In the genomic region with DNA sequence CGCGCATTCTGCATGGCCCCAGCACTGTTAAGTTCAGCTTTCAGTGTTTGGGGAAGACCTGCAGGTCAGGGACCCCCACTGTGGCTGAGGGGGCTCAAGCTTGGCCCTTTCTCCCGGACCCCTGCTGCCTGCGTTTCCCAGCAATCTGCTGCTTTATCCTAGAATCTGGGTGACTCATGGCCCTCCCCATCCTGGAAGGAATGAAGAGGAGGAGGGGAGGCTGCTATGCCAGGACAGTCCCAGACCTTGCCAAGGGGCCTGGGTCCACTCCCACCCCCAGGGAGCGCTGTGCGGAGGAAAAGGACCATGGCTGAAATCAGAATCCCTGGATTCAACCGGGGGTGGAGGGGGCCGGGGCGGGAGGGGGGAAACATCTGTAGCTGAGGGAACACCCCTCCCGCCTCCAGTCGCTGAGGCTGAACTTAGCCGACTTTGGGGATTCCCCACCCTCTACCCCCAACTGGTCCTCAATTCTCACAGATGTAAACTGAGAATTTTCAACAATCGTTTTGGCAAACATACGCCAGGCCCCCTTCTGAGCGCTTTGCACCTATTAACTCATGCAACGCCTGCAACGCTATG, we compare ENCODE assay signal across 1 cellular context.
TF ChIP-seq lines count a peak whose summit lies in the region.

No MANE protein-coding gene starts in this region.

TF ChIP-seq in H1, 55 proteins besides CTCF, POLR2A, EP300 and RAD21:
- no peak for TF ChIP-seq EGR1 (IDR thresholded peaks at IDR 0.05; ENCODE audit: borderline replicate concordance, low read depth, low read length)
- TF ChIP-seq JUND (IDR thresholded peaks at IDR 0.05; ENCODE audit: low read length): peak; percentile 90
- TF ChIP-seq SIN3A (conservative IDR thresholded peaks at IDR 0.05 in 1 of 2, IDR thresholded peaks at IDR 0.05 in 1 of 2; ENCODE audit: low read depth in 1 of 2, low read length in 2 of 2): no peak
- TF ChIP-seq SIRT6 (IDR thresholded peaks at IDR 0.05; ENCODE audit: low read length): no peak
- TF ChIP-seq BACH1 (IDR thresholded peaks at IDR 0.05; ENCODE audit: low read length): no peak
- no peak for TF ChIP-seq TAF7 (optimal IDR thresholded peaks at IDR 0.05; ENCODE audit: borderline replicate concordance, low read depth, low read length)
- no peak for TF ChIP-seq SIX5 (IDR thresholded peaks at IDR 0.05; ENCODE audit: low read depth, low read length)
- TF ChIP-seq, protein P1, sequence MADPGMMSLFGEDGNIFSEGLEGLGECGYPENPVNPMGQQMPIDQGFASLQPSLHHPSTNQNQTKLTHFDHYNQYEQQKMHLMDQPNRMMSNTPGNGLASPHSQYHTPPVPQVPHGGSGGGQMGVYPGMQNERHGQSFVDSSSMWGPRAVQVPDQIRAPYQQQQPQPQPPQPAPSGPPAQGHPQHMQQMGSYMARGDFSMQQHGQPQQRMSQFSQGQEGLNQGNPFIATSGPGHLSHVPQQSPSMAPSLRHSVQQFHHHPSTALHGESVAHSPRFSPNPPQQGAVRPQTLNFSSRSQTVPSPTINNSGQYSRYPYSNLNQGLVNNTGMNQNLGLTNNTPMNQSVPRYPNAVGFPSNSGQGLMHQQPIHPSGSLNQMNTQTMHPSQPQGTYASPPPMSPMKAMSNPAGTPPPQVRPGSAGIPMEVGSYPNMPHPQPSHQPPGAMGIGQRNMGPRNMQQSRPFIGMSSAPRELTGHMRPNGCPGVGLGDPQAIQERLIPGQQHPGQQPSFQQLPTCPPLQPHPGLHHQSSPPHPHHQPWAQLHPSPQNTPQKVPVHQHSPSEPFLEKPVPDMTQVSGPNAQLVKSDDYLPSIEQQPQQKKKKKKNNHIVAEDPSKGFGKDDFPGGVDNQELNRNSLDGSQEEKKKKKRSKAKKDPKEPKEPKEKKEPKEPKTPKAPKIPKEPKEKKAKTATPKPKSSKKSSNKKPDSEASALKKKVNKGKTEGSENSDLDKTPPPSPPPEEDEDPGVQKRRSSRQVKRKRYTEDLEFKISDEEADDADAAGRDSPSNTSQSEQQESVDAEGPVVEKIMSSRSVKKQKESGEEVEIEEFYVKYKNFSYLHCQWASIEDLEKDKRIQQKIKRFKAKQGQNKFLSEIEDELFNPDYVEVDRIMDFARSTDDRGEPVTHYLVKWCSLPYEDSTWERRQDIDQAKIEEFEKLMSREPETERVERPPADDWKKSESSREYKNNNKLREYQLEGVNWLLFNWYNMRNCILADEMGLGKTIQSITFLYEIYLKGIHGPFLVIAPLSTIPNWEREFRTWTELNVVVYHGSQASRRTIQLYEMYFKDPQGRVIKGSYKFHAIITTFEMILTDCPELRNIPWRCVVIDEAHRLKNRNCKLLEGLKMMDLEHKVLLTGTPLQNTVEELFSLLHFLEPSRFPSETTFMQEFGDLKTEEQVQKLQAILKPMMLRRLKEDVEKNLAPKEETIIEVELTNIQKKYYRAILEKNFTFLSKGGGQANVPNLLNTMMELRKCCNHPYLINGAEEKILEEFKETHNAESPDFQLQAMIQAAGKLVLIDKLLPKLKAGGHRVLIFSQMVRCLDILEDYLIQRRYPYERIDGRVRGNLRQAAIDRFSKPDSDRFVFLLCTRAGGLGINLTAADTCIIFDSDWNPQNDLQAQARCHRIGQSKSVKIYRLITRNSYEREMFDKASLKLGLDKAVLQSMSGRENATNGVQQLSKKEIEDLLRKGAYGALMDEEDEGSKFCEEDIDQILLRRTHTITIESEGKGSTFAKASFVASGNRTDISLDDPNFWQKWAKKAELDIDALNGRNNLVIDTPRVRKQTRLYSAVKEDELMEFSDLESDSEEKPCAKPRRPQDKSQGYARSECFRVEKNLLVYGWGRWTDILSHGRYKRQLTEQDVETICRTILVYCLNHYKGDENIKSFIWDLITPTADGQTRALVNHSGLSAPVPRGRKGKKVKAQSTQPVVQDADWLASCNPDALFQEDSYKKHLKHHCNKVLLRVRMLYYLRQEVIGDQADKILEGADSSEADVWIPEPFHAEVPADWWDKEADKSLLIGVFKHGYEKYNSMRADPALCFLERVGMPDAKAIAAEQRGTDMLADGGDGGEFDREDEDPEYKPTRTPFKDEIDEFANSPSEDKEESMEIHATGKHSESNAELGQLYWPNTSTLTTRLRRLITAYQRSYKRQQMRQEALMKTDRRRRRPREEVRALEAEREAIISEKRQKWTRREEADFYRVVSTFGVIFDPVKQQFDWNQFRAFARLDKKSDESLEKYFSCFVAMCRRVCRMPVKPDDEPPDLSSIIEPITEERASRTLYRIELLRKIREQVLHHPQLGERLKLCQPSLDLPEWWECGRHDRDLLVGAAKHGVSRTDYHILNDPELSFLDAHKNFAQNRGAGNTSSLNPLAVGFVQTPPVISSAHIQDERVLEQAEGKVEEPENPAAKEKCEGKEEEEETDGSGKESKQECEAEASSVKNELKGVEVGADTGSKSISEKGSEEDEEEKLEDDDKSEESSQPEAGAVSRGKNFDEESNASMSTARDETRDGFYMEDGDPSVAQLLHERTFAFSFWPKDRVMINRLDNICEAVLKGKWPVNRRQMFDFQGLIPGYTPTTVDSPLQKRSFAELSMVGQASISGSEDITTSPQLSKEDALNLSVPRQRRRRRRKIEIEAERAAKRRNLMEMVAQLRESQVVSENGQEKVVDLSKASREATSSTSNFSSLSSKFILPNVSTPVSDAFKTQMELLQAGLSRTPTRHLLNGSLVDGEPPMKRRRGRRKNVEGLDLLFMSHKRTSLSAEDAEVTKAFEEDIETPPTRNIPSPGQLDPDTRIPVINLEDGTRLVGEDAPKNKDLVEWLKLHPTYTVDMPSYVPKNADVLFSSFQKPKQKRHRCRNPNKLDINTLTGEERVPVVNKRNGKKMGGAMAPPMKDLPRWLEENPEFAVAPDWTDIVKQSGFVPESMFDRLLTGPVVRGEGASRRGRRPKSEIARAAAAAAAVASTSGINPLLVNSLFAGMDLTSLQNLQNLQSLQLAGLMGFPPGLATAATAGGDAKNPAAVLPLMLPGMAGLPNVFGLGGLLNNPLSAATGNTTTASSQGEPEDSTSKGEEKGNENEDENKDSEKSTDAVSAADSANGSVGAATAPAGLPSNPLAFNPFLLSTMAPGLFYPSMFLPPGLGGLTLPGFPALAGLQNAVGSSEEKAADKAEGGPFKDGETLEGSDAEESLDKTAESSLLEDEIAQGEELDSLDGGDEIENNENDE (IDR thresholded peaks at IDR 0.05; ENCODE audit: insufficient replicate concordance, low read length): no peak
- no peak for TF ChIP-seq RNF2 (IDR thresholded peaks at IDR 0.05; ENCODE audit: borderline replicate concordance, low read depth, low read length, missing control alignments, poor library complexity, severe bottlenecking)
- no peak for TF ChIP-seq TCF12 (IDR thresholded peaks at IDR 0.05; ENCODE audit: low read depth, low read length)
- TF ChIP-seq, protein P2, sequence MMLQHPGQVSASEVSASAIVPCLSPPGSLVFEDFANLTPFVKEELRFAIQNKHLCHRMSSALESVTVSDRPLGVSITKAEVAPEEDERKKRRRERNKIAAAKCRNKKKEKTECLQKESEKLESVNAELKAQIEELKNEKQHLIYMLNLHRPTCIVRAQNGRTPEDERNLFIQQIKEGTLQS (IDR thresholded peaks at IDR 0.05; ENCODE audit: insufficient read depth, low read depth, low read length): no peak
- no peak for TF ChIP-seq SRF (IDR thresholded peaks at IDR 0.05; ENCODE audit: low read depth, low read length)
- TF ChIP-seq PHF8 (conservative IDR thresholded peaks at IDR 0.05; ENCODE audit: low read depth, low read length): no peak
- no peak for TF ChIP-seq KDM5A (IDR thresholded peaks at IDR 0.05; ENCODE audit: low read length)
- no peak; the same call in 1 of the 2 replicates for TF ChIP-seq POLR2AphosphoS5 (IDR thresholded peaks at IDR 0.05; ENCODE audit: low read depth, low read length)
- TF ChIP-seq CHD1 (IDR thresholded peaks at IDR 0.05; ENCODE audit: low read depth, low read length): no peak
- peak; percentile 27; the same call in 1 of the 2 replicates for TF ChIP-seq JUN (IDR thresholded peaks at IDR 0.05; ENCODE audit: low read depth, low read length)
- TF ChIP-seq TBP (IDR thresholded peaks at IDR 0.05; ENCODE audit: low read depth, low read length): 0 out of 2 replicates have a peak, but pooled peaks have one; percentile 23
- no peak; the same call in 1 of the 2 replicates for TF ChIP-seq RBBP5 (IDR thresholded peaks at IDR 0.05; ENCODE audit: borderline replicate concordance, low read depth, low read length)
- TF ChIP-seq, protein P3, sequence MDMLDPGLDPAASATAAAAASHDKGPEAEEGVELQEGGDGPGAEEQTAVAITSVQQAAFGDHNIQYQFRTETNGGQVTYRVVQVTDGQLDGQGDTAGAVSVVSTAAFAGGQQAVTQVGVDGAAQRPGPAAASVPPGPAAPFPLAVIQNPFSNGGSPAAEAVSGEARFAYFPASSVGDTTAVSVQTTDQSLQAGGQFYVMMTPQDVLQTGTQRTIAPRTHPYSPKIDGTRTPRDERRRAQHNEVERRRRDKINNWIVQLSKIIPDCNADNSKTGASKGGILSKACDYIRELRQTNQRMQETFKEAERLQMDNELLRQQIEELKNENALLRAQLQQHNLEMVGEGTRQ (IDR thresholded peaks at IDR 0.05; ENCODE audit: low read length): no peak
- peak; percentile 34; the same call in 1 of the 2 replicates for TF ChIP-seq YY1 (IDR thresholded peaks at IDR 0.05; ENCODE audit: low read depth, low read length)
- no peak for TF ChIP-seq SP4 (IDR thresholded peaks at IDR 0.05; ENCODE audit: low read length)
- no peak for TF ChIP-seq SUZ12 (IDR thresholded peaks at IDR 0.05; ENCODE audit: low read length)
- no peak for TF ChIP-seq SP1 (IDR thresholded peaks at IDR 0.05; ENCODE audit: low read depth, low read length)
- peak; percentile 81 for TF ChIP-seq NANOG (IDR thresholded peaks at IDR 0.05; ENCODE audit: insufficient read depth, low read depth, low read length, poor library complexity, severe bottlenecking)
- TF ChIP-seq TAF1 (IDR thresholded peaks at IDR 0.05; ENCODE audit: low read depth, low read length): no peak
- no peak for TF ChIP-seq RXRA (IDR thresholded peaks at IDR 0.05; ENCODE audit: insufficient read depth, low read depth, low read length)
- no peak for TF ChIP-seq FOSL1 (IDR thresholded peaks at IDR 0.05; ENCODE audit: insufficient read depth, low read depth, low read length)
- no peak for TF ChIP-seq RFX5 (IDR thresholded peaks at IDR 0.05; ENCODE audit: borderline replicate concordance, low read depth, low read length)
- TF ChIP-seq CEBPB (IDR thresholded peaks at IDR 0.05; ENCODE audit: low read depth, low read length): no peak
- no peak for TF ChIP-seq EZH2 (IDR thresholded peaks at IDR 0.05; ENCODE audit: low read depth, low read length, severe bottlenecking)
- TF ChIP-seq, protein P4, sequence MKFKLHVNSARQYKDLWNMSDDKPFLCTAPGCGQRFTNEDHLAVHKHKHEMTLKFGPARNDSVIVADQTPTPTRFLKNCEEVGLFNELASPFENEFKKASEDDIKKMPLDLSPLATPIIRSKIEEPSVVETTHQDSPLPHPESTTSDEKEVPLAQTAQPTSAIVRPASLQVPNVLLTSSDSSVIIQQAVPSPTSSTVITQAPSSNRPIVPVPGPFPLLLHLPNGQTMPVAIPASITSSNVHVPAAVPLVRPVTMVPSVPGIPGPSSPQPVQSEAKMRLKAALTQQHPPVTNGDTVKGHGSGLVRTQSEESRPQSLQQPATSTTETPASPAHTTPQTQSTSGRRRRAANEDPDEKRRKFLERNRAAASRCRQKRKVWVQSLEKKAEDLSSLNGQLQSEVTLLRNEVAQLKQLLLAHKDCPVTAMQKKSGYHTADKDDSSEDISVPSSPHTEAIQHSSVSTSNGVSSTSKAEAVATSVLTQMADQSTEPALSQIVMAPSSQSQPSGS (IDR thresholded peaks at IDR 0.05; ENCODE audit: low read length): no peak
- no peak for TF ChIP-seq POU5F1 (IDR thresholded peaks at IDR 0.05; ENCODE audit: low read depth, low read length)
- peak; percentile 8 for TF ChIP-seq ASH2L (IDR thresholded peaks at IDR 0.05; ENCODE audit: low read length)
- no peak; the same call in 1 of the 2 replicates for TF ChIP-seq TEAD4 (IDR thresholded peaks at IDR 0.05; ENCODE audit: low read depth, low read length)
- no peak for TF ChIP-seq GTF2F1 (IDR thresholded peaks at IDR 0.05; ENCODE audit: borderline replicate concordance, low read depth, low read length)
- TF ChIP-seq BCL11A (IDR thresholded peaks at IDR 0.05; ENCODE audit: low read depth in 2 of 2, low read length in 2 of 2): no peak
- TF ChIP-seq SAP30 (IDR thresholded peaks at IDR 0.05; ENCODE audit: insufficient read depth, insufficient replicate concordance, low read length): no peak
- TF ChIP-seq, protein P5, sequence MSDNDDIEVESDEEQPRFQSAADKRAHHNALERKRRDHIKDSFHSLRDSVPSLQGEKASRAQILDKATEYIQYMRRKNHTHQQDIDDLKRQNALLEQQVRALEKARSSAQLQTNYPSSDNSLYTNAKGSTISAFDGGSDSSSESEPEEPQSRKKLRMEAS (IDR thresholded peaks at IDR 0.05): no peak
- no peak for TF ChIP-seq CTBP2 (IDR thresholded peaks at IDR 0.05; ENCODE audit: borderline replicate concordance, insufficient read depth, insufficient read length, low read length)
- TF ChIP-seq GABPA (IDR thresholded peaks at IDR 0.05; ENCODE audit: borderline replicate concordance, insufficient read depth, low read length): no peak
- no peak for TF ChIP-seq CBX8 (IDR thresholded peaks at IDR 0.05; ENCODE audit: borderline replicate concordance, low read depth, low read length)
- no peak for TF ChIP-seq CREB1 (IDR thresholded peaks at IDR 0.05)
